ENCODE assay signal across 25 cellular contexts in genomic region chr4:65393078-65393477, GRCh38.
DNase-seq lines count a peak whose midpoint lies in the region; ATAC-seq and TF ChIP-seq lines count a peak whose summit lies in the region.
"Had no signal": no experiment of that assay in that cellular context is flagged by ENCODE, and none has a peak within 500 bp of the region (broad histone marks: within the 10 kb centered on the region; RNA-seq: fewer than 3 reads in every experiment).

No MANE protein-coding gene starts in this region.

- no peaks in the 10 kb centered on the region for H4K20me1 ChIP-seq in KMS-11 (ENCODE audit: insufficient read depth)

- WGBS in gastroesophageal sphincter (ENCODE audit: low coverage in 1 of 2), 2 donors = 50 to 53% methylated on average over 1 of the region's 1 CpG

- DNase-seq in iris pigment epithelial cell (ENCODE audit: low read depth) (peak; percentile 3), left colon (no peak)
- DNase-seq: activated B cell treated with CpG ODN at 0.5 μM for 24 hours; activated CD4-positive, alpha-beta T cell treated with anti-CD3 and anti-CD28 coated beads, Interleukin-2, amount 50 U/mL, for 1 hour; activated naive CD4-positive, alpha-beta T cell; activated T-cell treated with anti-CD3 and anti-CD28 coated beads, Interleukin-2, amount 50 U/mL, for 72 hours; DND-41; glutamatergic neuron; HCEC 1CT; islet precursor cell; NCI-H1436; NCI-H2107; NCI-H510A treated with DMSO at 0.1 percent for 48 hours; psoas muscle; sigmoid colon; SJCRH30; stimulated activated CD4-positive, alpha-beta T cell treated with anti-CD3 and anti-CD28 coated beads, Interleukin-4, amount 100 ng/mL, for 4 hours; stimulated activated naive B cell treated with anti-CD40 and anti-IgM and Interleukin-4, amounts not matched to agents 10 μg/mL and 1 μg/mL and 100 μg/mL, for 72 hours had no signal

- ATAC-seq in GM19463 (IDR thresholded peaks at IDR 0.05; ENCODE audit: unreplicated experiment) (peak; percentile 56), HG03025 (IDR thresholded peaks at IDR 0.05; ENCODE audit: low FRiP score, unreplicated experiment) (peak; percentile 74), gastroesophageal sphincter (no peak), left colon (no peak), GM21723 (IDR thresholded peaks at IDR 0.05; ENCODE audit: unreplicated experiment) (no peak)
- ATAC-seq: activated T-cell treated with anti-CD3 and anti-CD28 coated beads, Interleukin-2, amount 50 U/mL, for 72 hours; psoas muscle; stimulated activated naive B cell treated with anti-CD40 and anti-IgM and Interleukin-4, amounts not matched to agents 10 μg/mL and 1 μg/mL and 100 μg/mL, for 72 hours had no signal

- no peaks in the 10 kb centered on the region for H3K36me3 ChIP-seq in KMS-11 (ENCODE audit: insufficient read depth)
- H3K36me3 ChIP-seq in gastroesophageal sphincter = no peaks in the 10 kb centered on the region
- H3K36me3 ChIP-seq: neutrophil, sigmoid colon, SJCRH30 had no signal

- H3K4me1 ChIP-seq in KMS-11 (ENCODE audit: low read depth, poor library complexity, severe bottlenecking) (peaks cover 18% of the 10 kb centered on the region), gastroesophageal sphincter (no peaks in the 10 kb centered on the region)
- H3K4me1 ChIP-seq: psoas muscle, sigmoid colon, SJCRH30 had no signal

- TF ChIP-seq CTCF in KMS-11 (conservative IDR thresholded peaks at IDR 0.05; ENCODE audit: low read depth, low read length) (no peak), gastroesophageal sphincter (IDR thresholded peaks at IDR 0.05) (no peak)

- H3K79me2 ChIP-seq in KMS-11 (ENCODE audit: insufficient read depth, low read depth) = no peaks in the 10 kb centered on the region

- no peak for TF ChIP-seq POLR2A in gastroesophageal sphincter (IDR thresholded peaks at IDR 0.05)

- no peak overlapping the region; the same call in 1 of the 2 replicates for H3K9ac ChIP-seq in KMS-11

- H3K4me3 ChIP-seq in KMS-11 (IDR thresholded peaks at IDR 0.05; ENCODE audit: insufficient read depth, low read depth, low read length) (no peak overlapping the region), gastroesophageal sphincter (no peak overlapping the region)
- H3K4me3 ChIP-seq: psoas muscle, sigmoid colon, SJCRH30 had no signal

- H3K27me3 ChIP-seq in KMS-11 (ENCODE audit: insufficient read depth, low read depth) (no peaks in the 10 kb centered on the region), gastroesophageal sphincter (no peaks in the 10 kb centered on the region)
- H3K27me3 ChIP-seq: neutrophil, sigmoid colon, SJCRH30 had no signal

- TF ChIP-seq EP300 in gastroesophageal sphincter (IDR thresholded peaks at IDR 0.05) = no peak

- peak overlapping the region; percentile 50 for H3K27ac ChIP-seq in KMS-11
- no peak overlapping the region for H3K27ac ChIP-seq in gastroesophageal sphincter
- H3K27ac ChIP-seq: C4-2B, neutrophil, psoas muscle, sigmoid colon, SJCRH30 had no signal

- peak overlapping the region; percentile 44 for H2AFZ ChIP-seq in KMS-11 (ENCODE audit: low read depth)

- peaks cover 0 to 5% (median 0%) of the 10 kb centered on the region in 3 donors for H3K9me3 ChIP-seq in gastroesophageal sphincter
- H3K9me3 ChIP-seq: neutrophil, sigmoid colon, SJCRH30 had no signal

- intact Hi-C loops in left colon (cut with DNase I, micrococcal nuclease) = no loop called here

- H3K4me2 ChIP-seq in KMS-11 = peak overlapping the region; percentile 75

Comparison
In these comparisons a context has a peak if more than half of its experiments do, and no peak if none do; other contexts are left out.
1. ATAC-seq: peak in GM19463 (single experiment) and HG03025 (single experiment); none in gastroesophageal sphincter (single experiment), left colon (single experiment) and GM21723 (single experiment).